ENCODE assay signal across 1 cellular context in the genomic region with DNA sequence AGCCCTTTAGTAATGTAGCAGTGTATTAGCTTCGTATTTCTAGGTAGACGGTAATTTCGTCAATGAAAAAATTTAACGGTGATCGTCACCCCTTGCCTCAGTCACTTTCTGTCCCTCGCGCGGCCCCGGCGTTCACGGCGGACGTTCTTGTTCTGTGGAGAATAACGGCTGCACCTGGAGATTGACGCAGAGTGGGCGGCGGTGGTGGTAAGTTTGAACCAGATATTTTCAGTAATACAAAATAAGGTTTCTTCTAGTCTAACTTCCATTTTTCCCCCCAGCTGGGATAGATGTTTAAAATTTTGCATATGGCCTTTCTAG.
TF ChIP-seq lines count a peak whose summit lies in the region.

No MANE protein-coding gene starts in this region.

TF ChIP-seq in HepG2, 621 proteins besides CTCF, POLR2A, EP300 and RAD21 (continued from another document and continues in another):
- TF ChIP-seq, protein P1, sequence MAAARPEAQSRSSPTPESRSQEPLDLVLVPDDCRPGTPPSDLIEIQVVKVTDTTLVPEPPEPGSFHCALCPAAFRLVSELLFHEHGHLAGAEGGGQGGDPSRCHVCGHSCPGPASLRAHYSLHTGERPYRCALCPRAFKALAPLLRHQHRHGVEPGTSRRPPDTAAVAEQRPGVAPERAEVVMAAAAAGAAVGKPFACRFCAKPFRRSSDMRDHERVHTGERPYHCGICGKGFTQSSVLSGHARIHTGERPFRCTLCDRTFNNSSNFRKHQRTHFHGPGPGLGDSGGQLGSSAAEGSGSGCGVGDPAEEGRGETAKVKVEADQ (CRISPR knock-in tag; IDR thresholded peaks at IDR 0.05; ENCODE audit: borderline replicate concordance), result no peak
- TF ChIP-seq, protein P2, sequence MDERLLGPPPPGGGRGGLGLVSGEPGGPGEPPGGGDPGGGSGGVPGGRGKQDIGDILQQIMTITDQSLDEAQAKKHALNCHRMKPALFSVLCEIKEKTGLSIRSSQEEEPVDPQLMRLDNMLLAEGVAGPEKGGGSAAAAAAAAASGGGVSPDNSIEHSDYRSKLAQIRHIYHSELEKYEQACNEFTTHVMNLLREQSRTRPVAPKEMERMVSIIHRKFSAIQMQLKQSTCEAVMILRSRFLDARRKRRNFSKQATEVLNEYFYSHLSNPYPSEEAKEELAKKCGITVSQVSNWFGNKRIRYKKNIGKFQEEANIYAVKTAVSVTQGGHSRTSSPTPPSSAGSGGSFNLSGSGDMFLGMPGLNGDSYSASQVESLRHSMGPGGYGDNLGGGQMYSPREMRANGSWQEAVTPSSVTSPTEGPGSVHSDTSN (CRISPR knock-in tag; IDR thresholded peaks at IDR 0.05), result no peak
- no peak for TF ChIP-seq ZNF569 (CRISPR knock-in tag; IDR thresholded peaks at IDR 0.05; ENCODE audit: borderline replicate concordance)
- no peak for TF ChIP-seq POLR2AphosphoS5 (IDR thresholded peaks at IDR 0.05; ENCODE audit: low read depth, low read length)
- no peak for TF ChIP-seq HIVEP1 (CRISPR knock-in tag; IDR thresholded peaks at IDR 0.05)
- TF ChIP-seq ZNF30 (CRISPR knock-in tag; IDR thresholded peaks at IDR 0.05), result no peak
- TF ChIP-seq FOXA3 (CRISPR knock-in tag; IDR thresholded peaks at IDR 0.05), result no peak
- TF ChIP-seq MAF1 (CRISPR knock-in tag; IDR thresholded peaks at IDR 0.05; ENCODE audit: borderline replicate concordance), result no peak
- TF ChIP-seq, protein P3, sequence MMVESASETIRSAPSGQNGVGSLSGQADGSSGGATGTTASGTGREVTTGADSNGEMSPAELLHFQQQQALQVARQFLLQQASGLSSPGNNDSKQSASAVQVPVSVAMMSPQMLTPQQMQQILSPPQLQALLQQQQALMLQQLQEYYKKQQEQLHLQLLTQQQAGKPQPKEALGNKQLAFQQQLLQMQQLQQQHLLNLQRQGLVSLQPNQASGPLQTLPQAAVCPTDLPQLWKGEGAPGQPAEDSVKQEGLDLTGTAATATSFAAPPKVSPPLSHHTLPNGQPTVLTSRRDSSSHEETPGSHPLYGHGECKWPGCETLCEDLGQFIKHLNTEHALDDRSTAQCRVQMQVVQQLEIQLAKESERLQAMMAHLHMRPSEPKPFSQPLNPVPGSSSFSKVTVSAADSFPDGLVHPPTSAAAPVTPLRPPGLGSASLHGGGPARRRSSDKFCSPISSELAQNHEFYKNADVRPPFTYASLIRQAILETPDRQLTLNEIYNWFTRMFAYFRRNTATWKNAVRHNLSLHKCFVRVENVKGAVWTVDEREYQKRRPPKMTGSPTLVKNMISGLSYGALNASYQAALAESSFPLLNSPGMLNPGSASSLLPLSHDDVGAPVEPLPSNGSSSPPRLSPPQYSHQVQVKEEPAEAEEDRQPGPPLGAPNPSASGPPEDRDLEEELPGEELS (CRISPR knock-in tag; IDR thresholded peaks at IDR 0.05), result no peak
- no peak for TF ChIP-seq DZIP1 (CRISPR knock-in tag; IDR thresholded peaks at IDR 0.05)
- TF ChIP-seq PAF1 (CRISPR knock-in tag; IDR thresholded peaks at IDR 0.05), result no peak
- TF ChIP-seq ZC3H4 (CRISPR knock-in tag; IDR thresholded peaks at IDR 0.05; ENCODE audit: borderline replicate concordance), result no peak
- 0 out of 2 replicates have a peak, but pooled peaks have one; percentile 10 for TF ChIP-seq CSRNP1 (CRISPR knock-in tag; IDR thresholded peaks at IDR 0.05)
- TF ChIP-seq KDM5B (CRISPR knock-in tag; IDR thresholded peaks at IDR 0.05; ENCODE audit: borderline replicate concordance), result no peak
- TF ChIP-seq ZNF782 (CRISPR knock-in tag; IDR thresholded peaks at IDR 0.05; ENCODE audit: borderline replicate concordance), result no peak
- no peak for TF ChIP-seq ZNF781 (CRISPR knock-in tag; IDR thresholded peaks at IDR 0.05; ENCODE audit: borderline replicate concordance, not compliant biosample characterization)
- no peak for TF ChIP-seq ZNF256 (CRISPR knock-in tag; conservative IDR thresholded peaks at IDR 0.05)
- no peak for TF ChIP-seq ZNF674 (CRISPR knock-in tag; IDR thresholded peaks at IDR 0.05; ENCODE audit: low read depth)
- TF ChIP-seq, protein P4, sequence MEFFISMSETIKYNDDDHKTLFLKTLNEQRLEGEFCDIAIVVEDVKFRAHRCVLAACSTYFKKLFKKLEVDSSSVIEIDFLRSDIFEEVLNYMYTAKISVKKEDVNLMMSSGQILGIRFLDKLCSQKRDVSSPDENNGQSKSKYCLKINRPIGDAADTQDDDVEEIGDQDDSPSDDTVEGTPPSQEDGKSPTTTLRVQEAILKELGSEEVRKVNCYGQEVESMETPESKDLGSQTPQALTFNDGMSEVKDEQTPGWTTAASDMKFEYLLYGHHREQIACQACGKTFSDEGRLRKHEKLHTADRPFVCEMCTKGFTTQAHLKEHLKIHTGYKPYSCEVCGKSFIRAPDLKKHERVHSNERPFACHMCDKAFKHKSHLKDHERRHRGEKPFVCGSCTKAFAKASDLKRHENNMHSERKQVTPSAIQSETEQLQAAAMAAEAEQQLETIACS (CRISPR knock-in tag; IDR thresholded peaks at IDR 0.05), result no peak
- TF ChIP-seq UBTF (CRISPR knock-in tag; IDR thresholded peaks at IDR 0.05), result no peak
- TF ChIP-seq SALL1 (CRISPR knock-in tag; IDR thresholded peaks at IDR 0.05), result no peak
- TF ChIP-seq BRF2 (CRISPR knock-in tag; IDR thresholded peaks at IDR 0.05), result no peak
- 0 out of 2 replicates have a peak, but pooled peaks have one; percentile 8 for TF ChIP-seq SATB2 (CRISPR knock-in tag; IDR thresholded peaks at IDR 0.05)
- TF ChIP-seq, protein P5, sequence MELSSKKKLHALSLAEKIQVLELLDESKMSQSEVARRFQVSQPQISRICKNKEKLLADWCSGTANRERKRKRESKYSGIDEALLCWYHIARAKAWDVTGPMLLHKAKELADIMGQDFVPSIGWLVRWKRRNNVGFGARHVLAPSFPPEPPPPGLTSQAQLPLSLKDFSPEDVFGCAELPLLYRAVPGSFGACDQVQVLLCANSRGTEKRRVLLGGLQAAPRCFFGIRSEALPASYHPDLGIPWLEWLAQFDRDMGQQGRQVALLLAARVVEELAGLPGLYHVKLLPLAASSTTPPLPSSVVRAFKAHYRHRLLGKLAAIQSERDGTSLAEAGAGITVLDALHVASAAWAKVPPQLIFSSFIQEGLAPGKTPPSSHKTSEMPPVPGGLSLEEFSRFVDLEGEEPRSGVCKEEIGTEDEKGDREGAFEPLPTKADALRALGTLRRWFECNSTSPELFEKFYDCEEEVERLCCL (CRISPR knock-in tag; IDR thresholded peaks at IDR 0.05; ENCODE audit: borderline replicate concordance), result no peak
- TF ChIP-seq POGZ (CRISPR knock-in tag; IDR thresholded peaks at IDR 0.05), result no peak
- no peak for TF ChIP-seq ZNF407 (CRISPR knock-in tag; IDR thresholded peaks at IDR 0.05; ENCODE audit: not compliant biosample characterization)
- TF ChIP-seq HNRNPL (IDR thresholded peaks at IDR 0.05; ENCODE audit: low read depth, low read length), result no peak
- 0 out of 2 replicates have a peak, but pooled peaks have one; percentile 7 for TF ChIP-seq ZFP82 (CRISPR knock-in tag; IDR thresholded peaks at IDR 0.05; ENCODE audit: borderline replicate concordance)
- TF ChIP-seq LCORL (IDR thresholded peaks at IDR 0.05), result no peak
- no peak for TF ChIP-seq LCORL (CRISPR knock-in tag; IDR thresholded peaks at IDR 0.05)
- TF ChIP-seq ZNF546 (CRISPR knock-in tag; conservative IDR thresholded peaks at IDR 0.05), result 0 out of 2 replicates have a peak, but pooled peaks have one; percentile 9
- TF ChIP-seq MXD4 (CRISPR knock-in tag; IDR thresholded peaks at IDR 0.05), result no peak; the same call in 1 of the 2 replicates
